5 cellular contexts compared by ENCODE assay signal in genomic region chr14:23325746-23326145, GRCh38. TPM values are rescaled to one million over a fixed set of nuclear protein-coding genes. Genes with fewer than 3 reads are reported as not detected.
"Had no signal": no experiment of that assay in that cellular context is flagged by ENCODE, and none has a peak within 500 bp of the region (broad histone marks: within the 10 kb centered on the region; RNA-seq: fewer than 3 reads in every experiment).

No MANE protein-coding gene starts in this region.

RNA-seq across cellular contexts. Expression of gene EFS, which starts 39.2 kb away (rescaled TPM):
- total RNA-seq: activated CD4-positive, alpha-beta memory T cell treated with anti-CD3 and anti-CD28 coated beads, Interleukin-2, amount 10 ng/mL, durations not matched to agents 7 days and 5 days; activated CD8-positive, alpha-beta memory T cell treated with anti-CD3 and anti-CD28 coated beads, Interleukin-2, amount 10 ng/mL, durations not matched to agents 7 days and 5 days; activated naive CD8-positive, alpha-beta T cell treated with anti-CD3 and anti-CD28 coated beads, Interleukin-2, amount 10 ng/mL, durations not matched to agents 7 days and 5 days; K562; SJSA1 had no signal
